Comparison of ENCODE assay signal across 11 cellular contexts in genomic region chr2:47572136-47572535, GRCh38. TPM values are rescaled to one million over a fixed set of nuclear protein-coding genes. Genes with fewer than 3 reads are reported as not detected.
"Had no signal": no experiment of that assay in that cellular context is flagged by ENCODE, and none has a peak within 500 bp of the region (broad histone marks: within the 10 kb centered on the region; RNA-seq: fewer than 3 reads in every experiment).

No MANE protein-coding gene starts in this region.

- H3K4me3 Mint-ChIP-seq: activated CD8-positive, alpha-beta T cell treated with anti-CD3 and anti-CD28 coated beads for 36 hours had no signal

- H3K27ac Mint-ChIP-seq: activated CD8-positive, alpha-beta T cell treated with anti-CD3 and anti-CD28 coated beads for 36 hours; mesothelial cell of epicardium; stimulated activated naive B cell treated with anti-CD40 and anti-IgM and Interleukin-4, amounts not matched to agents 10 μg/mL and 1 μg/mL and 100 μg/mL, for 72 hours had no signal

- H3K36me3 Mint-ChIP-seq: mesothelial cell of epicardium; stimulated activated naive B cell treated with anti-CD40 and anti-IgM and Interleukin-4, amounts not matched to agents 10 μg/mL and 1 μg/mL and 100 μg/mL, for 72 hours had no signal

- H3K9me3 Mint-ChIP-seq: mesothelial cell of epicardium had no signal

- DNase-seq: activated CD8-positive, alpha-beta memory T cell treated with anti-CD3 and anti-CD28 coated beads, Interleukin-2, amount 50 U/mL, for 48 hours; activated CD8-positive, alpha-beta T cell treated with anti-CD3 and anti-CD28 coated beads for 36 hours; activated naive CD4-positive, alpha-beta T cell treated with Interleukin-2 at 50 U/mL for 16 hours; colonic mucosa; effector CD4-positive, alpha-beta T cell; sigmoid colon; stimulated activated CD4-positive, alpha-beta T cell treated with anti-CD3 and anti-CD28 coated beads, Interleukin-2, amount 100 ng/mL, for 24 hours; stimulated activated naive B cell treated with anti-CD40 and anti-IgM and Interleukin-4, amounts not matched to agents 10 μg/mL and 1 μg/mL and 100 μg/mL, for 72 hours had no signal

RNA-seq across cellular contexts. Expression of gene KCNK12, which starts 1.4 kb away (rescaled TPM):
- total RNA-seq: gastroesophageal sphincter, subcutaneous adipose tissue had no signal
